Comparison of ENCODE assay signal across 8 cellular contexts in genomic region chr16:70432800-70433455, GRCh38. TPM values are rescaled to one million over a fixed set of nuclear protein-coding genes. Genes with fewer than 3 reads are reported as not detected.
DNase-seq lines count a peak whose midpoint lies in the region; ATAC-seq, FAIRE-seq and TF ChIP-seq lines count a peak whose summit lies in the region.

No MANE protein-coding gene starts in this region.

- no peaks in the 10 kb centered on the region for H3K36me3 ChIP-seq in astrocyte (ENCODE audit: insufficient read depth, low read length)
- no peaks in the 10 kb centered on the region for H3K36me3 ChIP-seq in naive thymus-derived CD4-positive, alpha-beta T cell (ENCODE audit: control insufficient read depth in 2 of 3, insufficient read depth in 3 of 3, low read length in 3 of 3)

- no peaks in the 10 kb centered on the region for H3K27me3 ChIP-seq in astrocyte (ENCODE audit: insufficient read depth, low read length)
- H3K27me3 ChIP-seq in naive thymus-derived CD4-positive, alpha-beta T cell (ENCODE audit: control insufficient read depth in 2 of 2, insufficient read depth in 2 of 2, low read length in 2 of 2): no peaks in the 10 kb centered on the region

- no peaks in the 10 kb centered on the region for H3K9me3 Mint-ChIP-seq in astrocyte (ENCODE audit: unreplicated experiment)
- H3K9me3 Mint-ChIP-seq in naive thymus-derived CD4-positive, alpha-beta T cell: no peaks in the 10 kb centered on the region

- peak overlapping the region; percentile 74 for H3K4me2 ChIP-seq in astrocyte (ENCODE audit: low read length)

- peaks cover 66% of the 10 kb centered on the region for H3K4me1 ChIP-seq in astrocyte (ENCODE audit: insufficient read depth, low read length)
- peaks cover 26 to 44% of the 10 kb centered on the region in 2 donors for H3K4me1 ChIP-seq in naive thymus-derived CD4-positive, alpha-beta T cell (ENCODE audit: control insufficient read depth in 2 of 2, insufficient read depth in 2 of 2, low read length in 2 of 2)

- H3K4me1 Mint-ChIP-seq in astrocyte (ENCODE audit: low read depth, unreplicated experiment): peaks cover 72% of the 10 kb centered on the region
- peaks cover 53 to 88% (median 79%) of the 10 kb centered on the region in 7 donors for H3K4me1 Mint-ChIP-seq in naive thymus-derived CD4-positive, alpha-beta T cell

- H3K9ac ChIP-seq in astrocyte (ENCODE audit: low read length): peak overlapping the region; percentile 40

- peaks cover 11% of the 10 kb centered on the region for H3K36me3 Mint-ChIP-seq in astrocyte (ENCODE audit: low read depth, unreplicated experiment)
- peaks cover 0 to 14% (median 3%) of the 10 kb centered on the region in 5 donors for H3K36me3 Mint-ChIP-seq in naive thymus-derived CD4-positive, alpha-beta T cell

- no peak for TF ChIP-seq CTCF in astrocyte (IDR thresholded peaks at IDR 0.05; ENCODE audit: insufficient read depth, low read depth, low read length)

- H2AFZ ChIP-seq in astrocyte (ENCODE audit: low read depth, low read length): no peak overlapping the region

- CTCF ChIA-PET in naive thymus-derived CD4-positive, alpha-beta T cell (lab: Charles Lee): interaction anchor here (0.6 to 1.7 kb wide), 2 partner anchors 10 to 28 kb away, joined by 3 to 5 read pairs; no protein-coding TSS in a partner anchor

- H3K4me3 ChIP-seq in astrocyte (ENCODE audit: insufficient read depth, low read depth, low read length): no peak overlapping the region
- no peak overlapping the region for H3K4me3 ChIP-seq in naive thymus-derived CD4-positive, alpha-beta T cell (ENCODE audit: low read length)

- peak overlapping the region; percentile 91 for H3K27ac Mint-ChIP-seq in astrocyte (ENCODE audit: unreplicated experiment)
- H3K27ac Mint-ChIP-seq in naive thymus-derived CD4-positive, alpha-beta T cell: peak overlapping the region; percentile 51 to 88 (median 77)

- FAIRE-seq in astrocyte (lab: Jason Lieb, UNC): no peak

- POLR2A ChIA-PET in naive thymus-derived CD4-positive, alpha-beta T cell (lab: Charles Lee): interaction anchor here (0.6 to 2.2 kb wide), 3 partner anchors 20 to 53 kb away, joined by 3 to 8 read pairs (median 3); no protein-coding TSS in a partner anchor

- DNase-seq in DMS 273 treated with DMSO at 0.1 percent for 48 hours (lab: John Stamatoyannopoulos, UW) (peak; percentile 54), astrocyte (ENCODE audit: low read depth) (no peak), SW480 (ENCODE audit: low spot score) (no peak)
- DNase-seq in naive thymus-derived CD4-positive, alpha-beta T cell: no peak

- H3K79me2 ChIP-seq in astrocyte (ENCODE audit: insufficient read depth, low read length): peaks cover 92% of the 10 kb centered on the region

- H3K9me3 ChIP-seq in astrocyte (ENCODE audit: insufficient read depth, low read depth, low read length): no peaks in the 10 kb centered on the region
- no peaks in the 10 kb centered on the region for H3K9me3 ChIP-seq in naive thymus-derived CD4-positive, alpha-beta T cell (ENCODE audit: control insufficient read depth in 2 of 3, low read length in 3 of 3)

- peak overlapping the region; percentile 16 for H3K27ac ChIP-seq in astrocyte (ENCODE audit: low read depth, low read length)
- peak overlapping the region; percentile 55 for H3K27ac ChIP-seq in naive thymus-derived CD4-positive, alpha-beta T cell (ENCODE audit: low read depth, low read length)

- no peaks in the 10 kb centered on the region for H3K27me3 Mint-ChIP-seq in astrocyte (ENCODE audit: low read depth, unreplicated experiment)
- H3K27me3 Mint-ChIP-seq in naive thymus-derived CD4-positive, alpha-beta T cell: no peaks in the 10 kb centered on the region

- peaks cover 69% of the 10 kb centered on the region for H4K20me1 ChIP-seq in astrocyte (ENCODE audit: insufficient read depth, low read length)

- H3K4me3 Mint-ChIP-seq in astrocyte (ENCODE audit: unreplicated experiment): peak overlapping the region; percentile 75
- peak overlapping the region in 8 of 10 donors; percentile 8 to 63 (median 32) for H3K4me3 Mint-ChIP-seq in naive thymus-derived CD4-positive, alpha-beta T cell

- intact Hi-C loops in naive thymus-derived CD4-positive, alpha-beta T cell (cut with micrococcal nuclease): loop anchor here in 1 of 2 donors (2.0 to 5.0 kb wide), 2 partner anchors 14 to 854 kb away; partner anchors contain the start of gene CMTR2

- ATAC-seq in HG03108 (IDR thresholded peaks at IDR 0.05; ENCODE audit: unreplicated experiment) (peak; percentile 15), HG02642 (IDR thresholded peaks at IDR 0.05; ENCODE audit: poor library complexity, unreplicated experiment) (no peak), HG02870 (IDR thresholded peaks at IDR 0.05; ENCODE audit: unreplicated experiment) (no peak), HG02981 (IDR thresholded peaks at IDR 0.05; ENCODE audit: unreplicated experiment) (no peak)
- no peak for ATAC-seq in naive thymus-derived CD4-positive, alpha-beta T cell

RNA-seq across cellular contexts. Expression of gene ST3GAL2, which starts 6.0 kb away (rescaled TPM):
- 108 and 130 TPM in 2 replicates for total RNA-seq in astrocyte
- 10 to 100 TPM; 16.6 to 35.9 (median 30.4) TPM for total RNA-seq in naive thymus-derived CD4-positive, alpha-beta T cell
- 10 to 100 TPM; 11.3 to 22.5 TPM for polyA plus RNA-seq in naive thymus-derived CD4-positive, alpha-beta T cell

RNA-seq across cellular contexts. Expression of gene FCSK, which starts 21.5 kb away (rescaled TPM):
- 9.7 and 12.0 TPM in 2 replicates for total RNA-seq in astrocyte
- total RNA-seq in naive thymus-derived CD4-positive, alpha-beta T cell: 10 to 100 TPM; 23.7 to 45.2 (median 36.7) TPM
- 10 to 100 TPM in 1 of 2 donors, 1 to 10 TPM in 1; 7.5 to 10.3 TPM for polyA plus RNA-seq in naive thymus-derived CD4-positive, alpha-beta T cell
